25 cellular contexts compared by ENCODE assay signal in the genomic region with DNA sequence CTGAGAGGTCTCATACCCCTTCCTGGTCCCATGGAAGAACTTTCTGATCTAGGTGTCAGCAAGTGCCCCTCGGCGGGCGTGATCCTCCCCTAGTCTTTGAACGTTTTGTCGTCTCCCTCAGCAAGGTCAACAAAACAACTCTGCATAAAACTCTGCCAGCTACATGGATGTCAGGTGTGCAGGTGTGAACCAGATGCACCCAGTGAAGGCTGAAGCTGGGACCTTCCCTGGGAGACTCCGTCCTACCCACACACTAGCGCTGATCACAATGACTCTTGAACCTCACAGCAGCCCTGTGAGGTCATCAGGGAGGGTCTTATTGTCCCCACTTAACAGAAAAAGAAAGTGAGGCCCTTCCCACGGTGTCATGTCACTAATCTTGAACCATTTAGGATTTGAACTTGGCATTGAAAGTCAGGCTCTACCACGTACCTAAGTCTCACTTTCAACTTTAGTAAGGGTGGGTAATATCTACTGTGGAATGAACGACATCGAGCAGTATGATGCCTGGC.
"Had no signal": no experiment of that assay in that cellular context is flagged by ENCODE, and none has a peak within 500 bp of the region (broad histone marks: within the 10 kb centered on the region; RNA-seq: fewer than 3 reads in every experiment).

No MANE protein-coding gene starts in this region.

- H3K4me3 ChIP-seq: SJSA1, SK-N-MC had no signal

- FAIRE-seq: HTR-8/SVneo, RCC 7860 had no signal

- H3K27ac ChIP-seq: HL-60, SJSA1, SK-N-MC had no signal

- H3K9me3 ChIP-seq: SJSA1 had no signal

- H3K27me3 ChIP-seq: SJSA1 had no signal

- DNase-seq: KBM-7, MV-4-11, NCI-H1048, NCI-H1105, NCI-H1417 treated with DMSO at 0.1 percent for 48 hours, NCI-H146, NCI-H1694 treated with DMSO at 0.1 percent for 48 hours, NCI-H1930, NCI-H2081, NCI-H2107, NCI-H2227 treated with DMSO at 0.1 percent for 48 hours, NCI-H446, NCI-H510A, NCI-H524 treated with DMSO at 0.1 percent for 48 hours, NCI-H69, NCI-H774, Right ventricle myocardium superior, RPMI8226, SIG-M5, SW 1271 had no signal

- H3K36me3 ChIP-seq: SJSA1 had no signal
